17 cellular contexts compared by ENCODE assay signal in the genomic region with DNA sequence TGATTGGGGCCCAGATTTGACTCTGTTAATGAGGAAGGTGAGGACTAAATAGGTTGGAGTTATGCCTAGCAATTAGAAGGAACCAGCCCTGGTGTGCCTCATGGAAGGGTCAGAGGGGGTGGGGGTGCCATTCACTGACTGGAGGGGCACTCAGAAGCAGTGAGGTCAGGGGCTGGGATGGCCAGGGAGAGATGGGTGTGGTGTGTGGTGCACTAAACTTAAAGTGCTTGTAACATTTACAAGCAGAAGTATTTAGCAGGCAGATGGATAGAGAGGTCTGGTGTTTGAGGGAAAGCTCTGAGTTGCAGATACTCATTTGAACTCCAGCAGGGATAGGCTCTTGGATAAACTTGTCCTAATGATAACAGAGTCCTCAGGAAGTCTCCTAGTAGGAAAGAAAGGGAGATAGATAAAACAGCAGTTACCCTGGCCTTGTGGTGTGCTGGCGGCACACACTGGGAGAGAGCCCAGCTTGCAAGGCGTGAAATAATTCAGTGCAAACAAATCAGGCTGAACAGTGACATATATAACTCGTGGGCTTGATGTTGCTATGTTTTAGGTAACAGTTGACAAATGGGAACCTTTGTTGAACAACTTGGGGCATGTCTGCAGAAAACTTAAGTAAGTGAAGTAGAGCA. TPM values are rescaled to one million over a fixed set of nuclear protein-coding genes. Genes with fewer than 3 reads are reported as not detected.
DNase-seq lines count a peak whose midpoint lies in the region; ATAC-seq and TF ChIP-seq lines count a peak whose summit lies in the region.
"Had no signal": no experiment of that assay in that cellular context is flagged by ENCODE, and none has a peak within 500 bp of the region (broad histone marks: within the 10 kb centered on the region; RNA-seq: fewer than 3 reads in every experiment).

No MANE protein-coding gene starts in this region.

- CTCF ChIA-PET in activated CD4-positive, alpha-beta memory T cell treated with anti-CD3 and anti-CD28 coated beads, Interleukin-2, amount 10 ng/mL, durations not matched to agents 7 days and 5 days (lab: Charles Lee): no interaction called here
- CTCF ChIA-PET in activated CD4-positive, alpha-beta memory T cell treated with anti-CD3 and anti-CD28 coated beads for 36 hours (lab: Charles Lee): no interaction called here
- CTCF ChIA-PET in T-cell (lab: Charles Lee): no interaction called here

- no peak overlapping the region for H3K4me3 ChIP-seq in left ventricle myocardium inferior
- no peak overlapping the region for H3K4me3 ChIP-seq in foreskin fibroblast (ENCODE audit: low read depth in 1 of 2, low read length in 2 of 2)
- H3K4me3 ChIP-seq: HAP-1, lung had no signal

- H3K9me3 ChIP-seq in left ventricle myocardium inferior (replicated peaks): no peaks in the 10 kb centered on the region
- H3K9me3 ChIP-seq: HAP-1 had no signal

- peaks cover 99% of the 10 kb centered on the region for H3K36me3 ChIP-seq in left ventricle myocardium inferior

- DNase-seq in activated CD4-positive, alpha-beta memory T cell treated with anti-CD3 and anti-CD28 coated beads, Interleukin-2, amount 10 ng/mL, durations not matched to agents 7 days and 5 days: no peak
- DNase-seq in activated CD4-positive, alpha-beta memory T cell treated with anti-CD3 and anti-CD28 coated beads for 36 hours: no peak
- DNase-seq in T-cell (no peak), left ventricle myocardium inferior (no peak), NK-92 (lab: John Stamatoyannopoulos, UW; ENCODE audit: unreplicated experiment) (no peak), foreskin fibroblast (no peak), islet precursor cell (no peak)
- no peak for DNase-seq in stimulated activated effector memory CD8-positive, alpha-beta T cell treated with anti-CD3 and anti-CD28 coated beads, Interleukin-12 subunit alpha, Interleukin-12 subunit beta, amount 100 ng/mL, for 72 hours (ENCODE audit: low spot score in 2 of 2)
- DNase-seq: activated naive CD4-positive, alpha-beta T cell; caudate nucleus; DMS153; NCI-H1930; NCI-H69 had no signal

- POLR2A ChIA-PET in activated CD4-positive, alpha-beta memory T cell treated with anti-CD3 and anti-CD28 coated beads, Interleukin-2, amount 10 ng/mL, durations not matched to agents 7 days and 5 days (lab: Charles Lee): interaction anchor here (0.8 kb wide), 1 partner anchor 20 kb away, joined by 3 read pairs; a partner anchor contains a TSS
- POLR2A ChIA-PET in activated CD4-positive, alpha-beta memory T cell treated with anti-CD3 and anti-CD28 coated beads for 36 hours (lab: Charles Lee): no interaction called here
- POLR2A ChIA-PET in T-cell (lab: Charles Lee): interaction anchor here in 1 of 2 donors (0.6 kb wide), 1 partner anchor 35 kb away, joined by 3 read pairs; no protein-coding TSS in a partner anchor

- H3K27me3 Mint-ChIP-seq in activated CD4-positive, alpha-beta memory T cell treated with anti-CD3 and anti-CD28 coated beads, Interleukin-2, amount 10 ng/mL, durations not matched to agents 7 days and 5 days: no peaks in the 10 kb centered on the region
- H3K27me3 Mint-ChIP-seq in activated CD4-positive, alpha-beta memory T cell treated with anti-CD3 and anti-CD28 coated beads for 36 hours: no peaks in the 10 kb centered on the region
- no peaks in the 10 kb centered on the region for H3K27me3 Mint-ChIP-seq in T-cell

- H3K4me1 Mint-ChIP-seq in activated CD4-positive, alpha-beta memory T cell treated with anti-CD3 and anti-CD28 coated beads, Interleukin-2, amount 10 ng/mL, durations not matched to agents 7 days and 5 days: peaks cover 56% of the 10 kb centered on the region
- H3K4me1 Mint-ChIP-seq in activated CD4-positive, alpha-beta memory T cell treated with anti-CD3 and anti-CD28 coated beads for 36 hours (ENCODE audit: low read depth): peaks cover 30% of the 10 kb centered on the region
- peaks cover 29 to 52% (median 42%) of the 10 kb centered on the region in 3 donors for H3K4me1 Mint-ChIP-seq in T-cell
- peaks cover 52% of the 10 kb centered on the region for H3K4me1 Mint-ChIP-seq in stimulated activated effector memory CD8-positive, alpha-beta T cell treated with anti-CD3 and anti-CD28 coated beads, Interleukin-12 subunit alpha, Interleukin-12 subunit beta, amount 100 ng/mL, for 72 hours

- H3K27me3 ChIP-seq in left ventricle myocardium inferior (ENCODE audit: low read depth): no peaks in the 10 kb centered on the region

- intact Hi-C loops in activated CD4-positive, alpha-beta memory T cell treated with anti-CD3 and anti-CD28 coated beads for 36 hours (cut with micrococcal nuclease): no loop called here
- intact Hi-C loops in left ventricle myocardium inferior (cut with micrococcal nuclease): no loop called here

- H3K4me3 Mint-ChIP-seq in activated CD4-positive, alpha-beta memory T cell treated with anti-CD3 and anti-CD28 coated beads, Interleukin-2, amount 10 ng/mL, durations not matched to agents 7 days and 5 days: no peak overlapping the region
- H3K4me3 Mint-ChIP-seq in activated CD4-positive, alpha-beta memory T cell treated with anti-CD3 and anti-CD28 coated beads for 36 hours: no peak overlapping the region
- H3K4me3 Mint-ChIP-seq in T-cell: no peak overlapping the region
- no peak overlapping the region for H3K4me3 Mint-ChIP-seq in stimulated activated effector memory CD8-positive, alpha-beta T cell treated with anti-CD3 and anti-CD28 coated beads, Interleukin-12 subunit alpha, Interleukin-12 subunit beta, amount 100 ng/mL, for 72 hours

- no peak for ATAC-seq in T-cell (replicated peaks in 1 of 4)
- ATAC-seq in stimulated activated effector memory CD8-positive, alpha-beta T cell treated with anti-CD3 and anti-CD28 coated beads, Interleukin-12 subunit alpha, Interleukin-12 subunit beta, amount 100 ng/mL, for 72 hours: no peak

- peaks cover 78% of the 10 kb centered on the region for H3K36me3 Mint-ChIP-seq in activated CD4-positive, alpha-beta memory T cell treated with anti-CD3 and anti-CD28 coated beads, Interleukin-2, amount 10 ng/mL, durations not matched to agents 7 days and 5 days (ENCODE audit: low read depth)
- peaks cover 56% of the 10 kb centered on the region for H3K36me3 Mint-ChIP-seq in activated CD4-positive, alpha-beta memory T cell treated with anti-CD3 and anti-CD28 coated beads for 36 hours
- H3K36me3 Mint-ChIP-seq in T-cell: peaks cover 66% of the 10 kb centered on the region
- peaks cover 100% of the 10 kb centered on the region for H3K36me3 Mint-ChIP-seq in stimulated activated effector memory CD8-positive, alpha-beta T cell treated with anti-CD3 and anti-CD28 coated beads, Interleukin-12 subunit alpha, Interleukin-12 subunit beta, amount 100 ng/mL, for 72 hours

- H3K9me3 Mint-ChIP-seq in activated CD4-positive, alpha-beta memory T cell treated with anti-CD3 and anti-CD28 coated beads, Interleukin-2, amount 10 ng/mL, durations not matched to agents 7 days and 5 days: no peaks in the 10 kb centered on the region
- H3K9me3 Mint-ChIP-seq in activated CD4-positive, alpha-beta memory T cell treated with anti-CD3 and anti-CD28 coated beads for 36 hours: no peaks in the 10 kb centered on the region
- no peaks in the 10 kb centered on the region for H3K9me3 Mint-ChIP-seq in T-cell
- no peaks in the 10 kb centered on the region for H3K9me3 Mint-ChIP-seq in stimulated activated effector memory CD8-positive, alpha-beta T cell treated with anti-CD3 and anti-CD28 coated beads, Interleukin-12 subunit alpha, Interleukin-12 subunit beta, amount 100 ng/mL, for 72 hours

- H3K4me1 ChIP-seq in left ventricle myocardium inferior: peaks cover 34% of the 10 kb centered on the region

- H3K27ac Mint-ChIP-seq in activated CD4-positive, alpha-beta memory T cell treated with anti-CD3 and anti-CD28 coated beads, Interleukin-2, amount 10 ng/mL, durations not matched to agents 7 days and 5 days: peak overlapping the region; percentile 61
- H3K27ac Mint-ChIP-seq in activated CD4-positive, alpha-beta memory T cell treated with anti-CD3 and anti-CD28 coated beads for 36 hours: no peak overlapping the region
- H3K27ac Mint-ChIP-seq in T-cell: peak overlapping the region; percentile 60 to 82
- H3K27ac Mint-ChIP-seq in stimulated activated effector memory CD8-positive, alpha-beta T cell treated with anti-CD3 and anti-CD28 coated beads, Interleukin-12 subunit alpha, Interleukin-12 subunit beta, amount 100 ng/mL, for 72 hours: peak overlapping the region; percentile 26

- TF ChIP-seq CTCF in left ventricle myocardium inferior (IDR thresholded peaks at IDR 0.05; ENCODE audit: borderline replicate concordance) (no peak), foreskin fibroblast (IDR thresholded peaks at IDR 0.05; ENCODE audit: low read depth, low read length) (no peak)

- H3K27ac ChIP-seq in left ventricle myocardium inferior (replicated peaks): peak overlapping the region; percentile 47
- H3K27ac ChIP-seq: epithelial cell of prostate, RWPE1 had no signal

RNA-seq across cellular contexts. Expression of a gene that starts 20.0 kb away (rescaled TPM):
- total RNA-seq in activated CD4-positive, alpha-beta memory T cell treated with anti-CD3 and anti-CD28 coated beads, Interleukin-2, amount 10 ng/mL, durations not matched to agents 7 days and 5 days: 10 to 100 TPM; 46.2 to 52.8 TPM
- 10 to 100 TPM; 46.8 to 48.5 TPM for total RNA-seq in activated CD4-positive, alpha-beta memory T cell treated with anti-CD3 and anti-CD28 coated beads for 36 hours
- total RNA-seq in T-cell: 100 to 1,000 TPM in 1 of 5 donors, 10 to 100 TPM in 4; 40.5 to 105 (median 68.0) TPM
- 21.8 TPM for total RNA-seq in left ventricle myocardium inferior

RNA-seq across cellular contexts. Expression of a gene that starts 26.8 kb away (rescaled TPM):
- 10 to 100 TPM; 59.6 to 64.0 TPM for total RNA-seq in activated CD4-positive, alpha-beta memory T cell treated with anti-CD3 and anti-CD28 coated beads, Interleukin-2, amount 10 ng/mL, durations not matched to agents 7 days and 5 days
- total RNA-seq in activated CD4-positive, alpha-beta memory T cell treated with anti-CD3 and anti-CD28 coated beads for 36 hours: 10 to 100 TPM; 63.1 to 69.8 TPM
- 10 to 100 TPM; 61.5 to 97.8 (median 78.8) TPM for total RNA-seq in T-cell
- 34.5 TPM for total RNA-seq in left ventricle myocardium inferior

RNA-seq across cellular contexts. Expression of a gene that starts 52.9 kb away (rescaled TPM):
- 10 to 100 TPM; 30.6 to 32.8 TPM for total RNA-seq in activated CD4-positive, alpha-beta memory T cell treated with anti-CD3 and anti-CD28 coated beads, Interleukin-2, amount 10 ng/mL, durations not matched to agents 7 days and 5 days
- 10 to 100 TPM; 53.6 to 55.4 TPM for total RNA-seq in activated CD4-positive, alpha-beta memory T cell treated with anti-CD3 and anti-CD28 coated beads for 36 hours
- total RNA-seq in T-cell (10 to 100 TPM; 14.0 to 21.7 (median 18.0) TPM), left ventricle myocardium inferior (9.0 TPM)
